Comparison of ENCODE assay signal across 24 cellular contexts in the genomic region with DNA sequence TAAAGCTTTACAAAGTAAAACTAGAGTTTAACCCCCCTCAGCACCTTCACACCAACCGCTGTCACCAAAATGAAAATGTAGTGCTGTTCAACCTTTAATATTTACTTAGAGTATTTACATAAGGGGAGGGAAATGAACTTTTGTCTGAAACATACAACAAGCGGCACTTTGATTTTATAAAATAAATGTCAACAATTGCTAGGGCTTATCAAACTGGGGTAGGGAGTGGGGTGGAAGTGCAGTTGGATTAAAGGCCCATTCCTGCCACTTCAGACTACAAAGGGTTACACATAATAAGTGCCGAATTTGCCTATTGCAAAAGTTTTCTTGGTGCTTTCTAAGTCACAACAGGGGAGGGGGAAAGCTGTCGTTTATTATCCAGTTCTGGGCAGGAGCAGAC. TPM values are rescaled to one million over a fixed set of nuclear protein-coding genes. Genes with fewer than 3 reads are reported as not detected.
A peak's percentile ranks its signal among the peaks of the same experiment; 100 is the strongest.
DNase-seq lines count a peak whose midpoint lies in the region; FAIRE-seq and TF ChIP-seq lines count a peak whose summit lies in the region.
"Had no signal": no experiment of that assay in that cellular context is flagged by ENCODE, and none has a peak within 500 bp of the region (broad histone marks: within the 10 kb centered on the region; RNA-seq: fewer than 3 reads in every experiment).

No MANE protein-coding gene starts in this region.

- no peak overlapping the region for H2BK120ac ChIP-seq in H9 (ENCODE audit: low read depth, low read length, poor library complexity, severe bottlenecking)
- peak overlapping the region; percentile 65 for H2BK120ac ChIP-seq in H1 (replicated peaks; ENCODE audit: low read depth, low read length)

- no peak overlapping the region for H3K18ac ChIP-seq in H9 (ENCODE audit: insufficient read length, low read depth, low read length)
- no peak overlapping the region; the same call in 1 of the 2 replicates for H3K18ac ChIP-seq in H1 (ENCODE audit: extremely low read depth, low read length)

- no peak for FAIRE-seq in H1 (lab: Jason Lieb, UNC)
- FAIRE-seq: D721Med, K562 had no signal

- TF ChIP-seq POLR2A in H1 (IDR thresholded peaks at IDR 0.05; ENCODE audit: control extremely low read depth in 1 of 2, low read depth in 2 of 2, low read length in 2 of 2), result no peak
- no peak for TF ChIP-seq POLR2A in testis (IDR thresholded peaks at IDR 0.05)

- H3K14ac ChIP-seq in H9 (ENCODE audit: insufficient read depth, low read length) (no peak overlapping the region), H1 (ENCODE audit: insufficient read length) (no peak overlapping the region)

- H4K20me1 ChIP-seq in H9 (ENCODE audit: control insufficient read depth, insufficient read depth, insufficient read length) (no peaks in the 10 kb centered on the region), H1 (replicated peaks in 1 of 2; ENCODE audit: control insufficient read depth in 1 of 2, insufficient read depth in 2 of 2, low read length in 2 of 2) (no peaks in the 10 kb centered on the region), neural progenitor cell (ENCODE audit: low read depth) (no peaks in the 10 kb centered on the region)

- intact Hi-C loops in activated T-helper 2 cell treated with anti-CD3 and anti-CD28 coated beads, Interferon-gamma antibody, Interleukin-2, Interleukin-4, amounts not matched to agents 10 μg/mL and 5 μg/mL and 100 μg/mL, durations not matched to agents 14 hours and 24 hours and 36 hours (cut with micrococcal nuclease), result loop anchor here (5.0 to 10.0 kb wide), 2 partner anchors 954 to 1694 kb away; partner anchors contain the start of gene PEX5L
- intact Hi-C loops in testis (cut with DNase I; ENCODE audit: low total_unique reads) (no loop called here), CD14-positive monocyte (cut with micrococcal nuclease) (no loop called here)

- H3K27me3 ChIP-seq in H9 (ENCODE audit: insufficient read depth, low read length) (peaks cover 9% of the 10 kb centered on the region; the same call in 1 of the 2 replicates), H1 (replicated peaks in 1 of 4; ENCODE audit: control insufficient read depth in 3 of 4, extremely low read depth in 1 of 4, insufficient read depth in 3 of 4, low read length in 3 of 4) (peaks cover 6 to 30% (median 20%) of the 10 kb centered on the region in 4 experiments), neural progenitor cell (no peaks in the 10 kb centered on the region), testis (no peaks in the 10 kb centered on the region)

- H2BK15ac ChIP-seq in H9 (ENCODE audit: low read depth, low read length) (no peak overlapping the region), H1 (ENCODE audit: low read length) (no peak overlapping the region)

- no peak overlapping the region for H2BK12ac ChIP-seq in H9 (ENCODE audit: insufficient read length, low read depth, low read length)
- peak overlapping the region; percentile 98 for H2BK12ac ChIP-seq in H1 (ENCODE audit: low read depth, low read length)

- no peaks in the 10 kb centered on the region for H3K79me1 ChIP-seq in H9 (ENCODE audit: insufficient read depth, low read depth, low read length, poor library complexity, severe bottlenecking)
- no peaks in the 10 kb centered on the region for H3K79me1 ChIP-seq in H1 (ENCODE audit: low read depth, low read length)

- H2BK20ac ChIP-seq in H9 (ENCODE audit: low read depth, low read length, poor library complexity, severe bottlenecking), result no peak overlapping the region
- H2BK20ac ChIP-seq in H1 (ENCODE audit: low read length), result peak overlapping the region; percentile 77; the same call in 1 of the 2 replicates

- TF ChIP-seq EP300 in H1 (IDR thresholded peaks at IDR 0.05; ENCODE audit: borderline replicate concordance in 1 of 2, low read depth in 2 of 2, low read length in 2 of 2), result no peak

- H3F3A ChIP-seq in neural progenitor cell (ENCODE audit: low read depth), result peaks cover 87% of the 10 kb centered on the region

- H3K23me2 ChIP-seq in H9 (ENCODE audit: insufficient read length, low read depth, low read length, poor library complexity, severe bottlenecking) (peaks cover 32% of the 10 kb centered on the region), H1 (ENCODE audit: low read depth, low read length) (peaks cover 24% of the 10 kb centered on the region)

- H3K4me2 ChIP-seq in H9 (ENCODE audit: insufficient read depth, insufficient read length, low read length) (peak overlapping the region; percentile 97), H1 (ENCODE audit: insufficient read depth in 1 of 2, low read depth in 2 of 2, low read length in 2 of 2) (peak overlapping the region; percentile 94 to 100), neural progenitor cell (peak overlapping the region; percentile 86)

- H3K27me3 Mint-ChIP-seq in H9 (ENCODE audit: low read depth), result peaks cover 5% of the 10 kb centered on the region
- peaks cover 2% of the 10 kb centered on the region for H3K27me3 Mint-ChIP-seq in neural progenitor cell (ENCODE audit: insufficient read depth, low read depth)
- peaks cover 67% of the 10 kb centered on the region for H3K27me3 Mint-ChIP-seq in activated T-helper 2 cell treated with anti-CD3 and anti-CD28 coated beads, Interferon-gamma antibody, Interleukin-2, Interleukin-4, amounts not matched to agents 10 μg/mL and 5 μg/mL and 100 μg/mL, durations not matched to agents 14 hours and 24 hours and 36 hours (ENCODE audit: low read depth)
- peaks cover 75 to 84% (median 82%) of the 10 kb centered on the region in 3 donors for H3K27me3 Mint-ChIP-seq in CD14-positive monocyte (ENCODE audit: low read depth in 3 of 3)

- H2AK5ac ChIP-seq in H9 (ENCODE audit: insufficient read length, low read length), result no peak overlapping the region
- 0 out of 2 replicates have a peak overlapping the region, but pooled peaks have one; percentile 16 for H2AK5ac ChIP-seq in H1 (ENCODE audit: low read depth, low read length)

- H3K4me1 Mint-ChIP-seq in H9 (peaks cover 66 to 77% of the 10 kb centered on the region in 2 experiments), neural progenitor cell (peaks cover 83% of the 10 kb centered on the region), CD14-positive monocyte (peaks cover 17% of the 10 kb centered on the region)
- H3K4me1 Mint-ChIP-seq in activated T-helper 2 cell treated with anti-CD3 and anti-CD28 coated beads, Interferon-gamma antibody, Interleukin-2, Interleukin-4, amounts not matched to agents 10 μg/mL and 5 μg/mL and 100 μg/mL, durations not matched to agents 14 hours and 24 hours and 36 hours (ENCODE audit: low read depth), result peaks cover 6% of the 10 kb centered on the region

- H4K5ac ChIP-seq in H9 (ENCODE audit: insufficient read length, low read depth, low read length) (no peak overlapping the region), H1 (ENCODE audit: insufficient read length, low read depth, low read length) (no peak overlapping the region)

- H3K36me3 ChIP-seq in H1 (ENCODE audit: control insufficient read depth in 2 of 4, insufficient read depth in 4 of 4, low read length in 3 of 4) (no peaks in the 10 kb centered on the region; a peak in 1 of 8 replicates), neural progenitor cell (no peaks in the 10 kb centered on the region), testis (ENCODE audit: low read depth, missing control alignments) (no peaks in the 10 kb centered on the region)
- H3K36me3 ChIP-seq: MG63, thyroid gland had no signal

- no peak overlapping the region for H3K23ac ChIP-seq in H9 (ENCODE audit: insufficient read length, low read depth, low read length)
- no peak overlapping the region for H3K23ac ChIP-seq in H1 (ENCODE audit: insufficient read length)

- H3K79me2 ChIP-seq in H9 (ENCODE audit: insufficient read depth, low read length) (no peaks in the 10 kb centered on the region), H1 (ENCODE audit: control insufficient read depth in 1 of 2, insufficient read depth in 2 of 2, low read length in 2 of 2) (peaks cover 0 to 2% of the 10 kb centered on the region in 2 experiments; a peak in 1 of 4 replicates), neural progenitor cell (ENCODE audit: low read depth) (peaks cover 69% of the 10 kb centered on the region)

- H3K56ac ChIP-seq in H9 (ENCODE audit: insufficient read length, low read depth, low read length) (no peak overlapping the region), H1 (replicated peaks; ENCODE audit: insufficient read length, low read depth, low read length) (no peak overlapping the region)

- H2AFZ ChIP-seq in H9 (ENCODE audit: low read length), result no peak overlapping the region
- H2AFZ ChIP-seq in H1 (ENCODE audit: low read length), result no peak overlapping the region
- no peak overlapping the region for H2AFZ ChIP-seq in neural progenitor cell (replicated peaks)

- peaks cover 0 to 10% (median 8%) of the 10 kb centered on the region in 3 experiments; a peak in 4 of 7 replicates for H3K36me3 Mint-ChIP-seq in H9 (ENCODE audit: insufficient read depth in 1 of 3, low read depth in 3 of 3)
- H3K36me3 Mint-ChIP-seq in neural progenitor cell, result peaks cover 7% of the 10 kb centered on the region
- H3K36me3 Mint-ChIP-seq in activated T-helper 2 cell treated with anti-CD3 and anti-CD28 coated beads, Interferon-gamma antibody, Interleukin-2, Interleukin-4, amounts not matched to agents 10 μg/mL and 5 μg/mL and 100 μg/mL, durations not matched to agents 14 hours and 24 hours and 36 hours (ENCODE audit: low read depth), result peaks cover 7% of the 10 kb centered on the region
- peaks cover 3 to 10% of the 10 kb centered on the region in 2 donors for H3K36me3 Mint-ChIP-seq in CD14-positive monocyte

- no peak for DNase-seq in H9
- peak; percentile 38 for DNase-seq in NCI-H774 (lab: John Stamatoyannopoulos, UW)
- DNase-seq in H1 (ENCODE audit: low read depth in 1 of 2, low spot score in 2 of 2), result peak in 1 of 2 experiments; percentile 45
- no peak for DNase-seq in neural progenitor cell (ENCODE audit: low spot score)
- no peak for DNase-seq in activated T-helper 2 cell treated with anti-CD3 and anti-CD28 coated beads, Interferon-gamma antibody, Interleukin-2, Interleukin-4, amounts not matched to agents 10 μg/mL and 5 μg/mL and 100 μg/mL, durations not matched to agents 14 hours and 24 hours and 36 hours (ENCODE audit: low spot score)
- DNase-seq in testis, result no peak
- DNase-seq in CD14-positive monocyte (ENCODE audit: low spot score), result no peak
- DNase-seq in coronary artery (ENCODE audit: low spot score), result no peak
- DNase-seq: activated CD4-positive, alpha-beta T cell treated with anti-CD3 and anti-CD28 coated beads for 4 hours; activated naive CD4-positive, alpha-beta T cell; activated T-cell treated with anti-CD3 and anti-CD28 coated beads, Interleukin-2, amount 50 U/mL, for 24 hours; left cardiac atrium; mesenchymal stem cell; MG63; NCI-H1417 treated with DMSO at 0.1 percent for 48 hours; stimulated activated CD4-positive, alpha-beta T cell treated with anti-CD3 and anti-CD28 coated beads, Interleukin-12 subunit alpha, Interleukin-12 subunit beta, amount 100 ng/mL, for 4 hours; stimulated activated naive CD4-positive, alpha-beta T cell treated with Interleukin-2 at 50 U/mL for 16 hours; T-helper 2 cell; thyroid gland had no signal

- no peak for TF ChIP-seq RAD21 in H1 (IDR thresholded peaks at IDR 0.05 in 1 of 2, conservative IDR thresholded peaks at IDR 0.05 in 1 of 2; ENCODE audit: low read depth in 2 of 2, low read length in 2 of 2)

- H4K8ac ChIP-seq in H9 (replicated peaks; ENCODE audit: insufficient read length, low read depth, low read length) (no peak overlapping the region), H1 (ENCODE audit: extremely low read depth, insufficient read depth, low read length) (no peak overlapping the region)

- H3K4me3 ChIP-seq in H1 (ENCODE audit: extremely low read depth in 1 of 4, insufficient read depth in 2 of 4, low read depth in 3 of 4, low read length in 4 of 4) (peak overlapping the region in 2 of 4 experiments; percentile 2 to 73; a peak in 3 of 8 replicates), neural progenitor cell (peak overlapping the region; percentile 59), testis (no peak overlapping the region), coronary artery (no peak overlapping the region)
- H3K4me3 ChIP-seq: K562, MG63, thyroid gland had no signal

- CTCF ChIA-PET in H1 (lab: Charles Lee; ENCODE audit: partially characterized antibody), result interaction anchor here (1.0 to 3.6 kb wide), 7 partner anchors 10 to 401 kb away, joined by 3 to 28 read pairs (median 4); partner anchors contain the start of gene SOX2

- H3K4ac ChIP-seq in H9 (ENCODE audit: low read depth, low read length) (no peak overlapping the region), H1 (replicated peaks; ENCODE audit: insufficient read length, low read depth, low read length) (no peak overlapping the region)

- H3K4me3 Mint-ChIP-seq in H9, result peak overlapping the region; percentile 26 to 71; a peak in 3 of 5 replicates
- H3K4me3 Mint-ChIP-seq in neural progenitor cell, result peak overlapping the region; percentile 91
- H3K4me3 Mint-ChIP-seq in activated T-helper 2 cell treated with anti-CD3 and anti-CD28 coated beads, Interferon-gamma antibody, Interleukin-2, Interleukin-4, amounts not matched to agents 10 μg/mL and 5 μg/mL and 100 μg/mL, durations not matched to agents 14 hours and 24 hours and 36 hours (ENCODE audit: low read depth), result no peak overlapping the region
- H3K4me3 Mint-ChIP-seq in CD14-positive monocyte, result peak overlapping the region in 1 of 2 donors; percentile 61
- H3K4me3 Mint-ChIP-seq: activated T-cell treated with anti-CD3 and anti-CD28 coated beads, Interleukin-2, amount 50 U/mL, for 24 hours had no signal

- H3K9me3 Mint-ChIP-seq in H9, result no peaks in the 10 kb centered on the region; a peak in 1 of 5 replicates
- no peaks in the 10 kb centered on the region for H3K9me3 Mint-ChIP-seq in neural progenitor cell
- H3K9me3 Mint-ChIP-seq in activated T-helper 2 cell treated with anti-CD3 and anti-CD28 coated beads, Interferon-gamma antibody, Interleukin-2, Interleukin-4, amounts not matched to agents 10 μg/mL and 5 μg/mL and 100 μg/mL, durations not matched to agents 14 hours and 24 hours and 36 hours, result peaks cover 9% of the 10 kb centered on the region
- peaks cover 0 to 46% (median 32%) of the 10 kb centered on the region in 7 donors for H3K9me3 Mint-ChIP-seq in CD14-positive monocyte

- H2BK5ac ChIP-seq in H9 (ENCODE audit: insufficient read length, low read length) (no peak overlapping the region), H1 (ENCODE audit: low read depth, low read length) (peak overlapping the region; percentile 11; the same call in 1 of the 2 replicates)

- H3K27ac ChIP-seq in H9 (ENCODE audit: insufficient read length, low read depth, low read length), result no peak overlapping the region
- H3K27ac ChIP-seq in H1 (ENCODE audit: low read depth, low read length), result no peak overlapping the region
- H3K27ac ChIP-seq in neural progenitor cell, result peak overlapping the region; percentile 90
- H3K27ac ChIP-seq in testis, result no peak overlapping the region
- H3K27ac ChIP-seq in coronary artery, result no peak overlapping the region
- H3K27ac ChIP-seq: thyroid gland had no signal

- H3K9me3 ChIP-seq in H9 (ENCODE audit: control insufficient read depth, low read depth, low read length), result no peaks in the 10 kb centered on the region
- H3K9me3 ChIP-seq in H1 (ENCODE audit: insufficient read depth in 2 of 2, low read depth in 1 of 2, low read length in 1 of 2), result no peaks in the 10 kb centered on the region
- H3K9me3 ChIP-seq in neural progenitor cell (ENCODE audit: low read depth), result no peaks in the 10 kb centered on the region
- H3K9me3 ChIP-seq in testis, result no peaks in the 10 kb centered on the region
- H3K9me3 ChIP-seq: MG63, thyroid gland had no signal

- WGBS in H9 (ENCODE audit: extremely low coverage, insufficient read length, low lambda C conversion rate), result no CpG with 5 or more reads among the region's 4 CpGs
- 22% methylated on average over 4 of the region's 4 CpGs; no CpG with 5 or more reads in 1 of the 2 experiments for WGBS in H1 (ENCODE audit: extremely low coverage in 1 of 2, insufficient coverage in 1 of 2, insufficient read length in 1 of 2, insufficient replicate concordance in 2 of 2, low coverage in 1 of 2, low lambda C conversion rate in 2 of 2, missing lambda C conversion rate in 1 of 2), 2 experiments
- WGBS in testis, 2 donors, result 33 to 36% methylated on average over 4 of the region's 4 CpGs

- H3T11ph ChIP-seq in H9 (ENCODE audit: low read length), result no peak overlapping the region

- H3K4me1 ChIP-seq in H9 (ENCODE audit: insufficient read depth, low read length), result peaks cover 23% of the 10 kb centered on the region
- peaks cover 11 to 47% (median 35%) of the 10 kb centered on the region in 4 experiments for H3K4me1 ChIP-seq in H1 (replicated peaks in 1 of 4; ENCODE audit: control insufficient read depth in 3 of 4, insufficient read depth in 4 of 4, low read length in 3 of 4)
- peaks cover 83% of the 10 kb centered on the region for H3K4me1 ChIP-seq in neural progenitor cell
- H3K4me1 ChIP-seq in testis, result peaks cover 7% of the 10 kb centered on the region

- H4K91ac ChIP-seq in H9 (ENCODE audit: insufficient read length, low read depth, low read length) (no peak overlapping the region), H1 (replicated peaks; ENCODE audit: insufficient read length, low read length) (no peak overlapping the region)

- TF ChIP-seq CTCF in H9 (conservative IDR thresholded peaks at IDR 0.05) (no peak), H1 (IDR thresholded peaks at IDR 0.05; ENCODE audit: control extremely low read depth in 1 of 3, insufficient read depth in 1 of 3, low read depth in 1 of 3, low read length in 3 of 3) (no peak), neural progenitor cell (IDR thresholded peaks at IDR 0.05) (no peak), testis (IDR thresholded peaks at IDR 0.05) (no peak), CD14-positive monocyte (IDR thresholded peaks at IDR 0.05) (no peak), coronary artery (IDR thresholded peaks at IDR 0.05) (no peak)

- H3K27ac Mint-ChIP-seq in H9, result no peak overlapping the region
- peak overlapping the region; percentile 97 for H3K27ac Mint-ChIP-seq in neural progenitor cell
- no peak overlapping the region for H3K27ac Mint-ChIP-seq in activated T-helper 2 cell treated with anti-CD3 and anti-CD28 coated beads, Interferon-gamma antibody, Interleukin-2, Interleukin-4, amounts not matched to agents 10 μg/mL and 5 μg/mL and 100 μg/mL, durations not matched to agents 14 hours and 24 hours and 36 hours
- no peak overlapping the region for H3K27ac Mint-ChIP-seq in CD14-positive monocyte
- H3K27ac Mint-ChIP-seq: activated T-cell treated with anti-CD3 and anti-CD28 coated beads, Interleukin-2, amount 50 U/mL, for 24 hours had no signal

- H3K9ac ChIP-seq in H9 (ENCODE audit: extremely low read depth, insufficient read length, low read length), result no peak overlapping the region
- H3K9ac ChIP-seq in H1 (replicated peaks in 1 of 4; ENCODE audit: extremely low read depth in 1 of 4, low read depth in 3 of 4, low read length in 3 of 4), result no peak overlapping the region
- H3K9ac ChIP-seq in neural progenitor cell, result no peak overlapping the region

- POLR2A ChIA-PET in H1 (lab: Charles Lee; ENCODE audit: partially characterized antibody), result interaction anchor here (1.1 to 5.6 kb wide), 7 partner anchors 11 to 518 kb away, joined by 3 to 72 read pairs (median 4); partner anchors contain the start of gene SOX2

RNA-seq across cellular contexts. Expression of gene SOX2, which starts 16.7 kb away (rescaled TPM):
- total RNA-seq in H9 (2021) (307 and 316 TPM in 2 replicates), neural progenitor cell (ENCODE audit: low replicate concordance) (584 and 605 TPM in 2 replicates), testis (1 to 10 TPM; 5.1 to 7.8 TPM)
- 247 and 260 TPM in 2 replicates for total RNA-seq in H1 (2021; fragmentation: NEBNext Ultra II Directional; extraction: Animal tissue kit (Norgen Biotek cat#: 25700))
- polyA plus RNA-seq in H1 (2011; rRNA removed) (149 and 170 TPM in 2 replicates), testis (ENCODE audit: insufficient read depth, low read depth, low replicate concordance) (7.2 TPM), CD14-positive monocyte (not detected)
- polyA plus RNA-seq in H1 (2011; cell fraction: cytosol; rRNA removed), result 181 TPM
- 120 TPM for polyA plus RNA-seq in H1 (2011; cell fraction: nucleus; rRNA removed)
- 130 to 186 TPM (median 157 TPM) in 4 replicates for polyA plus RNA-seq in H1 (2012, experiment 1 of 2)
- polyA plus RNA-seq in H1 (2012, experiment 2 of 2), result 64.0 TPM
- polyA plus RNA-seq in H1 (2013, experiment 1 of 2), result 171 TPM
- 169 TPM for polyA plus RNA-seq in H1 (2013, experiment 2 of 2)
- polyA minus RNA-seq in H1 (2011; rRNA and poly(A)+ RNA removed), result 34.6 and 35.5 TPM in 2 replicates
- 101 TPM for polyA minus RNA-seq in H1 (2011; cell fraction: cytosol; rRNA and poly(A)+ RNA removed)
- polyA minus RNA-seq in H1 (2011; cell fraction: nucleus; rRNA and poly(A)+ RNA removed), result 83.5 TPM
- total RNA-seq in activated T-helper 2 cell treated with anti-CD3 and anti-CD28 coated beads, Interferon-gamma antibody, Interleukin-2, Interleukin-4, amounts not matched to agents 10 μg/mL and 5 μg/mL and 100 μg/mL, durations not matched to agents 14 hours and 24 hours and 36 hours, result not detected in 2 replicates
- total RNA-seq: activated CD8-positive, alpha-beta memory T cell treated with anti-CD3 and anti-CD28 coated beads for 36 hours; cardiac septum; dermis microvascular lymphatic vessel endothelial cell had no signal
- polyA plus RNA-seq: K562 had no signal

Comparison
In these comparisons a context has a peak if more than half of its experiments do, and no peak if none do; other contexts are left out.
1. RNA of gene SOX2, which starts 16.7 kb away (total RNA-seq): 584 to 605 TPM in neural progenitor cell, 307 to 316 TPM in H9 and 247 to 260 TPM in H1; 5.1 to 7.8 TPM in testis and not detected in activated T-helper 2 cell treated with anti-CD3 and anti-CD28 coated beads, Interferon-gamma antibody, Interleukin-2, Interleukin-4, amounts not matched to agents 10 μg/mL and 5 μg/mL and 100 μg/mL, durations not matched to agents 14 hours and 24 hours and 36 hours; every median in the first group is over 10 times any median in the second.
2. Peak in every context shown above with its lines, with median percentiles within 50 percentile points of each other: H3K4me2 ChIP-seq.